In the genomic region with DNA sequence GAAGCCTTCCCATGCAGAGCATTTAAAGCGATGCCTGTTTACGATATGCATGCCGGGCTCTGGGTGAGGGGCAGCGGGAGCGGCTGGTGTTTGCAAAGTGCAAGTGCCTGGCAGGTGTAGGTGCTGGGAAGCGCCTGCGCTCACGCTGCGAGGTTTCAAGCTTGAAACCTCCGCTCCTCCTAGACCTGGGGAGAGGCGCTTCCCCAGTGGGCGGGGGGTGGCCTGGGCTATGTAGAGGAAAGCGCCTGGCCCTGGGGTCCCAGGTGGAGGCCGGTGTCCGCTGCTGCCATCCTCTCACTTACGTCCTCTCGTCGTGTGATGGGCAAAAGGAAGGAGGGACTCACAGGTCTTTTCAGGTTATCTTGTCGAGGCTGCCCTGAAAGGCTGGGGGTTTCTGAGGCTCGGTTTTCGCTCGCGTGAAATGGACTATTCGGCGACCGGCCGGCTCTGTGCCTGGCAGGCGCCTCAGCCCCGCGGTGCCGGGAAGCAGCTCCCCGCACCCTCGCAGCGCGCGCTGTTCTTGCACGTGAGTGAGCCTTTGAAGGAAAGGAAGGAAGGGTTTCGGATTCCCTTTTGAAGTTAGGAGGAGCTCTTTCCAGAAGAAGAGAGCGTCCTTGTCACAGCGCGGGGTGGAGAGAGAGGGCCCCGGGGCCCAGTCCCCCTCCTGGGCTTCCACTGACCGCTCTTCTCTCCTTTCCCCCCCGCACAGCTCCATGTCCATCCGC, we compare ENCODE assay signal across 19 cellular contexts. TPM values are rescaled to one million over a fixed set of nuclear protein-coding genes. Genes with fewer than 3 reads are reported as not detected.
A peak's percentile ranks its signal among the peaks of the same experiment; 100 is the strongest.
DNase-seq lines count a peak whose midpoint lies in the region; ATAC-seq and TF ChIP-seq lines count a peak whose summit lies in the region.
"Had no signal": no experiment of that assay in that cellular context is flagged by ENCODE, and none has a peak within 500 bp of the region (broad histone marks: within the 10 kb centered on the region; RNA-seq: fewer than 3 reads in every experiment).

No MANE protein-coding gene starts in this region.

- WGBS in thyroid gland, 2 donors: 17 to 20% methylated on average over 38 to 45 of the region's 45 CpGs

- no peak overlapping the region for H3K27ac Mint-ChIP-seq in activated naive CD4-positive, alpha-beta T cell treated with anti-CD3 and anti-CD28 coated beads for 36 hours
- H3K27ac Mint-ChIP-seq: natural killer cell treated with Interleukin-12 subunit alpha and Interleukin-12 subunit beta and Interleukin-15 and Interleukin-18, amount 100 ng/mL, for 72 hours; T-helper 1 cell treated with Interleukin-12 subunit alpha and Interleukin-12 subunit beta and Interleukin-4 antibody, amounts not matched to agents 30 μg/mL and 1 μg/mL, for 36 hours had no signal

- no peak for TF ChIP-seq POLR2A in thyroid gland (IDR thresholded peaks at IDR 0.05)

- no peak for DNase-seq in activated naive CD4-positive, alpha-beta T cell treated with anti-CD3 and anti-CD28 coated beads for 36 hours
- DNase-seq in activated naive CD4-positive, alpha-beta T cell treated with anti-CD3 and anti-CD28 coated beads, Interleukin-2, amount 50 U/mL, for 16 hours: no peak
- DNase-seq in NCI-H748 treated with DMSO at 0.1 percent for 48 hours (lab: John Stamatoyannopoulos, UW) (peak; percentile 46), islet precursor cell (peak; percentile 77), thyroid gland (peak; percentile 55 to 67), posterior vena cava (ENCODE audit: low spot score) (no peak), 8988T (no peak)
- DNase-seq: ACHN; activated CD4-positive, alpha-beta T cell treated with anti-CD3 and anti-CD28 coated beads for 4 hours; Calu3; left ventricle myocardium superior; NCI-H2227 treated with DMSO at 0.1 percent for 48 hours; PC-9 had no signal

- peaks cover 35% of the 10 kb centered on the region for H3K27me3 Mint-ChIP-seq in activated naive CD4-positive, alpha-beta T cell treated with anti-CD3 and anti-CD28 coated beads for 36 hours (ENCODE audit: low read depth)

- no peak overlapping the region for H3K4me3 ChIP-seq in thyroid gland (replicated peaks in 1 of 3)
- H3K4me3 ChIP-seq: gastroesophageal sphincter, HAP-1, PC-9 had no signal

- no peaks in the 10 kb centered on the region for H3K9me3 ChIP-seq in thyroid gland
- H3K9me3 ChIP-seq: HAP-1 had no signal

- intact Hi-C loops in activated naive CD4-positive, alpha-beta T cell treated with anti-CD3 and anti-CD28 coated beads for 36 hours (cut with micrococcal nuclease): no loop called here
- intact Hi-C loops in thyroid gland (cut with DNase I) (no loop called here), posterior vena cava (cut with DNase I) (no loop called here)

- H3K4me1 Mint-ChIP-seq in activated naive CD4-positive, alpha-beta T cell treated with anti-CD3 and anti-CD28 coated beads for 36 hours (ENCODE audit: low read depth): peaks cover 13% of the 10 kb centered on the region

- H3K36me3 ChIP-seq in thyroid gland: no peaks in the 10 kb centered on the region
- H3K36me3 ChIP-seq: gastroesophageal sphincter, HAP-1 had no signal

- TF ChIP-seq CTCF in thyroid gland (IDR thresholded peaks at IDR 0.05): no peak

- H3K4me3 Mint-ChIP-seq in activated naive CD4-positive, alpha-beta T cell treated with anti-CD3 and anti-CD28 coated beads for 36 hours: peak overlapping the region; percentile 20
- H3K4me3 Mint-ChIP-seq: natural killer cell treated with Interleukin-12 subunit alpha and Interleukin-12 subunit beta and Interleukin-15 and Interleukin-18, amount 100 ng/mL, for 72 hours had no signal

- ATAC-seq in HG03571 (IDR thresholded peaks at IDR 0.05; ENCODE audit: unreplicated experiment): no peak
- ATAC-seq: gastroesophageal sphincter; left ventricle myocardium superior; natural killer cell treated with Interleukin-12 subunit alpha and Interleukin-12 subunit beta and Interleukin-15 and Interleukin-18, amount 100 ng/mL, for 72 hours had no signal

- no peaks in the 10 kb centered on the region for H3K27me3 ChIP-seq in thyroid gland

- no peak overlapping the region for H3K27ac ChIP-seq in thyroid gland
- H3K27ac ChIP-seq: gastroesophageal sphincter, PC-9 had no signal

- H3K36me3 Mint-ChIP-seq in activated naive CD4-positive, alpha-beta T cell treated with anti-CD3 and anti-CD28 coated beads for 36 hours (ENCODE audit: low read depth): no peaks in the 10 kb centered on the region
- H3K36me3 Mint-ChIP-seq: natural killer cell treated with Interleukin-12 subunit alpha and Interleukin-12 subunit beta and Interleukin-15 and Interleukin-18, amount 100 ng/mL, for 72 hours had no signal

- H3K9me3 Mint-ChIP-seq in activated naive CD4-positive, alpha-beta T cell treated with anti-CD3 and anti-CD28 coated beads for 36 hours: peaks cover 4% of the 10 kb centered on the region

- CTCF ChIA-PET in activated naive CD4-positive, alpha-beta T cell treated with anti-CD3 and anti-CD28 coated beads for 36 hours (lab: Charles Lee): no interaction called here

- peaks cover 0 to 16% of the 10 kb centered on the region in 2 donors for H3K4me1 ChIP-seq in thyroid gland
- H3K4me1 ChIP-seq: HAP-1 had no signal

RNA-seq across cellular contexts. Expression of gene AJAP1, which starts 56.9 kb away (rescaled TPM):
- total RNA-seq in activated naive CD4-positive, alpha-beta T cell treated with anti-CD3 and anti-CD28 coated beads for 36 hours: under 1 TPM in 1 of 2 experiments, not detected in 1; 0.15 TPM
- total RNA-seq in thyroid gland (1 to 10 TPM in 2 of 4 donors, under 1 TPM in 2; 0.22 to 1.6 (median 0.81) TPM), posterior vena cava (under 1 TPM; 0.32 to 0.57 TPM)
- total RNA-seq: Calu3; MCF 10A; natural killer cell treated with Interleukin-12 subunit alpha and Interleukin-12 subunit beta and Interleukin-15 and Interleukin-18, amount 100 ng/mL, for 72 hours; PC-9 had no signal

Comparison
In these comparisons a context has a peak if more than half of its experiments do, and no peak if none do; other contexts are left out.
1. DNase-seq: peak in NCI-H748 treated with DMSO at 0.1 percent for 48 hours (single experiment), islet precursor cell (single experiment) and thyroid gland (2 of 2); none in activated naive CD4-positive, alpha-beta T cell treated with anti-CD3 and anti-CD28 coated beads for 36 hours (single experiment), activated naive CD4-positive, alpha-beta T cell treated with anti-CD3 and anti-CD28 coated beads, Interleukin-2, amount 50 U/mL, for 16 hours (single experiment), posterior vena cava (single experiment) and 8988T (single experiment).